8 cellular contexts compared by ENCODE assay signal in genomic region chr6:138107078-138107751, GRCh38. TPM values are rescaled to one million over a fixed set of nuclear protein-coding genes. Genes with fewer than 3 reads are reported as not detected.
A peak's percentile ranks its signal among the peaks of the same experiment; 100 is the strongest.
DNase-seq lines count a peak whose midpoint lies in the region; ATAC-seq and TF ChIP-seq lines count a peak whose summit lies in the region.

TSS of gene PERP (minus strand) at chr6:138107419. CDS start at chr6:138107340, 79 bp downstream.

- 0% methylated on average over 83 of the region's 83 CpGs for WGBS in ectodermal cell, 2 experiments
- WGBS in lung, 2 donors, result 1% methylated on average over 62 to 83 of the region's 83 CpGs

- H3K4me1 ChIP-seq in ectodermal cell (ENCODE audit: control insufficient read depth, insufficient read depth, low read length), result peaks cover 3% of the 10 kb centered on the region
- no peaks in the 10 kb centered on the region for H3K4me1 ChIP-seq in lung (ENCODE audit: control insufficient read depth in 2 of 2, insufficient read depth in 2 of 2, low read length in 2 of 2)

- DNase-seq in EH (ENCODE audit: low read depth), result peak; percentile 65
- peak; percentile 12 for DNase-seq in H4 (ENCODE audit: low spot score)
- DNase-seq in NCI-H146 treated with DMSO at 0.1 percent for 48 hours (lab: John Stamatoyannopoulos, UW; ENCODE audit: unreplicated experiment), result peak; percentile 78
- peak; percentile 81 for DNase-seq in activated CD4-positive, alpha-beta memory T cell treated with anti-CD3 and anti-CD28 coated beads, Interleukin-2, amount 10 ng/mL, durations not matched to agents 7 days and 5 days
- DNase-seq in lung (ENCODE audit: low spot score), result peak; percentile 64
- peak; percentile 49 to 60 (median 54) for DNase-seq in stimulated activated CD4-positive, alpha-beta T cell treated with anti-CD3 and anti-CD28 coated beads, TNF-alpha, amount 100 ng/mL, for 4 hours (ENCODE audit: low read depth in 3 of 3)
- DNase-seq in NCI-H2227 (lab: John Stamatoyannopoulos, UW; ENCODE audit: unreplicated experiment), result no peak

- no peaks in the 10 kb centered on the region for H3K9me3 Mint-ChIP-seq in activated CD4-positive, alpha-beta memory T cell treated with anti-CD3 and anti-CD28 coated beads, Interleukin-2, amount 10 ng/mL, durations not matched to agents 7 days and 5 days

- H3K27ac Mint-ChIP-seq in activated CD4-positive, alpha-beta memory T cell treated with anti-CD3 and anti-CD28 coated beads, Interleukin-2, amount 10 ng/mL, durations not matched to agents 7 days and 5 days, result peak within 1 kb of the TSS; percentile 84

- CTCF ChIA-PET in activated CD4-positive, alpha-beta memory T cell treated with anti-CD3 and anti-CD28 coated beads, Interleukin-2, amount 10 ng/mL, durations not matched to agents 7 days and 5 days (lab: Charles Lee), result interaction anchor here (0.7 to 3.7 kb wide), 11 partner anchors 9 to 408 kb away, joined by 3 to 29 read pairs (median 6); no protein-coding TSS in a partner anchor

- TF ChIP-seq CTCF in lung (IDR thresholded peaks at IDR 0.05; ENCODE audit: control extremely low read depth, extremely low read depth), result no peak

- peak; percentile 91 for ATAC-seq in lung (ENCODE audit: insufficient read depth, low FRiP score)

- peaks cover 26% of the 10 kb centered on the region for H3K27me3 ChIP-seq in ectodermal cell (ENCODE audit: control insufficient read depth, insufficient read depth, low read length, poor library complexity, severe bottlenecking)
- H3K27me3 ChIP-seq in lung (ENCODE audit: control insufficient read depth, insufficient read depth), result no peaks in the 10 kb centered on the region

- H3K27ac ChIP-seq in ectodermal cell (ENCODE audit: insufficient read depth, low read depth, low read length, poor library complexity, severe bottlenecking) (peak within 1 kb of the TSS; percentile 3), lung (ENCODE audit: low read depth in 1 of 2, low read length in 1 of 2) (peak within 1 kb of the TSS; percentile 92 to 96)

- no peaks in the 10 kb centered on the region for H3K9me3 ChIP-seq in ectodermal cell (ENCODE audit: control insufficient read depth, low read length)
- H3K9me3 ChIP-seq in lung (ENCODE audit: control insufficient read depth in 2 of 2, insufficient read depth in 1 of 2, low read length in 1 of 2), result peaks cover 0 to 3% of the 10 kb centered on the region in 2 donors

- H3K4me3 Mint-ChIP-seq in activated CD4-positive, alpha-beta memory T cell treated with anti-CD3 and anti-CD28 coated beads, Interleukin-2, amount 10 ng/mL, durations not matched to agents 7 days and 5 days, result peak within 1 kb of the TSS; percentile 86

- no peaks in the 10 kb centered on the region for H3K36me3 Mint-ChIP-seq in activated CD4-positive, alpha-beta memory T cell treated with anti-CD3 and anti-CD28 coated beads, Interleukin-2, amount 10 ng/mL, durations not matched to agents 7 days and 5 days (ENCODE audit: low read depth)

- peaks cover 32% of the 10 kb centered on the region for H3K4me1 Mint-ChIP-seq in activated CD4-positive, alpha-beta memory T cell treated with anti-CD3 and anti-CD28 coated beads, Interleukin-2, amount 10 ng/mL, durations not matched to agents 7 days and 5 days

- H3K36me3 ChIP-seq in ectodermal cell (ENCODE audit: control insufficient read depth, insufficient read depth, low read length) (no peaks in the 10 kb centered on the region), lung (ENCODE audit: control insufficient read depth in 2 of 2, insufficient read depth in 2 of 2, low read length in 2 of 2) (no peaks in the 10 kb centered on the region)

- H3K4me3 ChIP-seq in ectodermal cell (ENCODE audit: insufficient read depth, low read depth, low read length) (peak within 1 kb of the TSS; percentile 70), lung (peak within 1 kb of the TSS; percentile 77)

- POLR2A ChIA-PET in activated CD4-positive, alpha-beta memory T cell treated with anti-CD3 and anti-CD28 coated beads, Interleukin-2, amount 10 ng/mL, durations not matched to agents 7 days and 5 days (lab: Charles Lee), result interaction anchor here (0.6 to 2.8 kb wide), 5 partner anchors 9 to 408 kb away, joined by 3 to 7 read pairs (median 5); partner anchors contain the start of gene TNFAIP3

- H3K27me3 Mint-ChIP-seq in activated CD4-positive, alpha-beta memory T cell treated with anti-CD3 and anti-CD28 coated beads, Interleukin-2, amount 10 ng/mL, durations not matched to agents 7 days and 5 days, result peaks cover 14% of the 10 kb centered on the region

RNA-seq across cellular contexts. Expression of gene PERP, which starts in this region (rescaled TPM):
- 40.0 and 47.8 TPM in 2 replicates for total RNA-seq in H4 (2014; rRNA removed; shearing (Covaris generic))
- total RNA-seq in activated CD4-positive, alpha-beta memory T cell treated with anti-CD3 and anti-CD28 coated beads, Interleukin-2, amount 10 ng/mL, durations not matched to agents 7 days and 5 days, result 10 to 100 TPM; 18.0 to 19.0 TPM
- 18.8 TPM for polyA plus RNA-seq in ectodermal cell (2013, experiment 1 of 4)
- 23.8 TPM for polyA plus RNA-seq in ectodermal cell (2013, experiment 2 of 4)
- polyA plus RNA-seq in ectodermal cell (2013, experiment 3 of 4), result 17.3 TPM
- 21.2 TPM for polyA plus RNA-seq in ectodermal cell (2013, experiment 4 of 4)
- total RNA-seq in lung, result 10 to 100 TPM; 22.4 to 29.1 TPM
- polyA plus RNA-seq in lung, result 10 to 100 TPM; 25.8 to 32.6 TPM
